In genomic region chr1:94654031-94654430, GRCh38 we compare ENCODE assay signal across 1 cellular context.
TF ChIP-seq lines count a peak whose summit lies in the region.

No MANE protein-coding gene starts in this region.

TF ChIP-seq in GM23338, 12 proteins besides CTCF, POLR2A, EP300 and RAD21 (continued from another document):
- TF ChIP-seq ZNF462 (CRISPR knock-in tag; IDR thresholded peaks at IDR 0.05) (no peak), POLR2AphosphoS5 (IDR thresholded peaks at IDR 0.05; ENCODE audit: low read depth) (no peak), JUNB (IDR thresholded peaks at IDR 0.05; ENCODE audit: unreplicated experiment) (no peak), ETS1 (IDR thresholded peaks at IDR 0.05) (no peak)
TF ChIP-seq in GM23338: peak in this region for 0.
